In the genomic region with DNA sequence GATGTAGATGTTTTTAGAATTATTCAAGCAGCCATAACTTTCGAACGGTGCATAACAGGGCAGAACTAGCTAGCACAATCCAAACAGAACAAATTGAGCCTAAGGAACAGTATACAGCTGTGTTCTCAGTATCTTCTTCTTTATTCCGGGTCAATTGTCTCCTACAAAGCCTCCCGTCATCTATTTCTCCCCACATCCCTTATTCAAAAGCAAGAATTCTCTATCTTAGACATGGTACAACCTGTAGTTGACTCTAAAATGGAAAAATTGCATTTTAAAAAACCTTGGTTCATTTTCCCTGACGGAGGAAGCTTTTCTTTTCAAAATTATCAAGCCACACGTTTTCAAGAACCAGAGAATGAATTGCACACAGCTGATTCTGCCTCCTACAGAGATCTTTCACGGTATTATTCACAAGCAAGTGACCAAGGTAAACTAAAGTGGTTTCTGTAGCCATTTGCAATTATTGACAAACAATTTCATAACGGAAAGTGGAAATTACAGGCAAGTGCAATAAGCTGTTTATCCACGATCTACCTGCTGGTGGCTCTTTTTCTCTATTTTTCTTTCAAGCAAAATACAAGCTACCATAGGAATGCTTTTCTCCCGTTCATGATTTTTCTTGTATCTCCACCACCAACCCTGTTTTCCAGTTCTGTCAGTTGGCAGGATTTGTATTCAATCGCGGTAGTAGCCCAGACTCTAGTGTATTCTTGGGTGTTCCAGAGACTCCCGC, we compare ENCODE assay signal across 11 cellular contexts. TPM values are rescaled to one million over a fixed set of nuclear protein-coding genes. Genes with fewer than 3 reads are reported as not detected.
DNase-seq lines count a peak whose midpoint lies in the region; ATAC-seq and TF ChIP-seq lines count a peak whose summit lies in the region.
"Had no signal": no experiment of that assay in that cellular context is flagged by ENCODE, and none has a peak within 500 bp of the region (broad histone marks: within the 10 kb centered on the region; RNA-seq: fewer than 3 reads in every experiment).

No MANE protein-coding gene starts in this region.

- DNase-seq in Caki2 (ENCODE audit: low read depth) (peak; percentile 5), mammary epithelial cell (peak; percentile 1), putamen (ENCODE audit: low spot score) (no peak), DMS153 (lab: John Stamatoyannopoulos, UW) (no peak), occipital lobe (lab: John Stamatoyannopoulos, UW) (no peak)
- DNase-seq: spleen had no signal

- H3K9ac ChIP-seq in HUES6 (ENCODE audit: low read length) (no peak overlapping the region), mammary epithelial cell (ENCODE audit: insufficient read depth, low read length) (no peak overlapping the region)

- no peak overlapping the region for H2AFZ ChIP-seq in mammary epithelial cell (ENCODE audit: low read depth, low read length)

- ATAC-seq in GM19452 (IDR thresholded peaks at IDR 0.05; ENCODE audit: unreplicated experiment), result no peak

- H3K9me3 ChIP-seq in HUES6 (ENCODE audit: control insufficient read depth, insufficient read depth, low read depth, low read length) (no peaks in the 10 kb centered on the region), mammary epithelial cell (replicated peaks; ENCODE audit: insufficient read depth, low read length) (no peaks in the 10 kb centered on the region), mesodermal cell (ENCODE audit: control insufficient read depth, low read length) (no peaks in the 10 kb centered on the region)
- H3K9me3 ChIP-seq: spleen had no signal

- peaks cover 5% of the 10 kb centered on the region; the same call in 1 of the 2 replicates for H3K4me1 ChIP-seq in HUES6 (ENCODE audit: control insufficient read depth, insufficient read depth, low read length)
- H3K4me1 ChIP-seq in mammary epithelial cell (ENCODE audit: insufficient read depth, low read length), result peaks cover 22% of the 10 kb centered on the region
- no peaks in the 10 kb centered on the region for H3K4me1 ChIP-seq in mesodermal cell (ENCODE audit: control insufficient read depth, insufficient read depth, low read length, poor library complexity, severe bottlenecking)

- H3K36me3 ChIP-seq in HUES6 (ENCODE audit: control insufficient read depth, insufficient read depth, low read length) (no peaks in the 10 kb centered on the region), mammary epithelial cell (ENCODE audit: insufficient read depth, low read length) (no peaks in the 10 kb centered on the region), mesodermal cell (ENCODE audit: control insufficient read depth, insufficient read depth, low read length) (no peaks in the 10 kb centered on the region)
- H3K36me3 ChIP-seq: spleen had no signal

- BruUV-seq in mammary epithelial cell (replicated peaks; lab: Mats Ljungman, UMichigan), result no TSS peak

- CTCF ChIA-PET in mammary epithelial cell (lab: Charles Lee; ENCODE audit: low non-redundant PET), result interaction anchor here (0.6 kb wide), 2 partner anchors 264 to 401 kb away, joined by 3 to 8 read pairs; no protein-coding TSS in a partner anchor

- H3K27ac ChIP-seq in HUES6 (ENCODE audit: low read depth, low read length), result no peak overlapping the region
- no peak overlapping the region for H3K27ac ChIP-seq in mammary epithelial cell (ENCODE audit: insufficient read depth, low read depth, low read length)
- no peak overlapping the region for H3K27ac ChIP-seq in mesodermal cell (ENCODE audit: low read depth, low read length, severe bottlenecking)
- H3K27ac ChIP-seq: spleen had no signal

- H4K20me1 ChIP-seq in mammary epithelial cell (ENCODE audit: insufficient read depth, low read length), result no peaks in the 10 kb centered on the region

- WGBS in mammary epithelial cell (ENCODE audit: low coverage, missing lambda C conversion rate), result 7% methylated on average over 13 of the region's 13 CpGs
- WGBS in mesodermal cell (ENCODE audit: insufficient coverage in 2 of 2), 2 experiments, result 20 to 37% methylated on average over 8 to 10 of the region's 13 CpGs

- no peaks in the 10 kb centered on the region for H3K79me2 ChIP-seq in mammary epithelial cell (ENCODE audit: insufficient read depth, low read length)

- H3K4me3 ChIP-seq in HUES6 (ENCODE audit: low read depth, low read length) (peak overlapping the region; percentile 68), mammary epithelial cell (replicated peaks in 1 of 3; ENCODE audit: insufficient read depth in 1 of 3, low read depth in 2 of 3, low read length in 3 of 3) (no peak overlapping the region), mesodermal cell (ENCODE audit: extremely low read depth, insufficient read depth, low read length, poor library complexity, severe bottlenecking) (peak overlapping the region; percentile 71)

- H3K27me3 ChIP-seq in HUES6 (ENCODE audit: control insufficient read depth, insufficient read depth, low read length) (peaks cover 97% of the 10 kb centered on the region), mammary epithelial cell (ENCODE audit: insufficient read depth, low read length) (peaks cover 28% of the 10 kb centered on the region)

- in situ Hi-C loops in Caki2 (cut with HindIII; ENCODE audit: low pct_unique_long_range_greater_than_20kb, low sequenced_read_pairs) (no loop called here), mammary epithelial cell (cut with MboI; ENCODE audit: low sequenced_read_pairs in 2 of 2) (no loop called here)

- peak in 1 of 2 donors; percentile 29 for TF ChIP-seq CTCF in mammary epithelial cell (conservative IDR thresholded peaks at IDR 0.05 in 1 of 2, IDR thresholded peaks at IDR 0.05 in 1 of 2; ENCODE audit: extremely low read depth in 1 of 2, insufficient read depth in 1 of 2, low read depth in 1 of 2, low read length in 2 of 2)

- H3K4me2 ChIP-seq in mammary epithelial cell (ENCODE audit: insufficient read depth, low read depth, low read length), result no peak overlapping the region

- intact Hi-C loops in mammary epithelial cell (cut with micrococcal nuclease), result loop anchor here (1.0 to 10.0 kb wide), 3 partner anchors 142 to 954 kb away; partner anchors contain the start of gene ZNF800

- dilution Hi-C loops in mammary epithelial cell (cut with HindIII; ENCODE audit: low sequenced_read_pairs), result no loop called here

RNA-seq across cellular contexts. Expression of gene GRM8, which starts 2.3 kb away (rescaled TPM):
- total RNA-seq in Caki2 (2014; rRNA removed; shearing (Covaris generic); ENCODE audit: low replicate concordance), result not detected in 2 replicates
- total RNA-seq in mammary epithelial cell (not detected), occipital lobe (3.7 TPM)
- not detected for polyA plus RNA-seq in mammary epithelial cell
- not detected for polyA minus RNA-seq in mammary epithelial cell
- 5.5 TPM for polyA plus RNA-seq in mesodermal cell (2013, experiment 1 of 2)
- 5.7 TPM for polyA plus RNA-seq in mesodermal cell (2013, experiment 2 of 2)
- total RNA-seq: chondrocyte, glomerular endothelial cell had no signal
- polyA plus RNA-seq: spleen had no signal

Comparison
In these comparisons a context has a peak if more than half of its experiments do, and no peak if none do; other contexts are left out.
1. DNase-seq: peak in Caki2 (single experiment) and mammary epithelial cell (single experiment); none in putamen (single experiment), DMS153 (single experiment) and occipital lobe (single experiment).
2. H3K4me3 ChIP-seq: peak in HUES6 (single experiment) and mesodermal cell (single experiment); none in mammary epithelial cell (0 of 3).